Comparison of ENCODE assay signal across 16 cellular contexts in the genomic region with DNA sequence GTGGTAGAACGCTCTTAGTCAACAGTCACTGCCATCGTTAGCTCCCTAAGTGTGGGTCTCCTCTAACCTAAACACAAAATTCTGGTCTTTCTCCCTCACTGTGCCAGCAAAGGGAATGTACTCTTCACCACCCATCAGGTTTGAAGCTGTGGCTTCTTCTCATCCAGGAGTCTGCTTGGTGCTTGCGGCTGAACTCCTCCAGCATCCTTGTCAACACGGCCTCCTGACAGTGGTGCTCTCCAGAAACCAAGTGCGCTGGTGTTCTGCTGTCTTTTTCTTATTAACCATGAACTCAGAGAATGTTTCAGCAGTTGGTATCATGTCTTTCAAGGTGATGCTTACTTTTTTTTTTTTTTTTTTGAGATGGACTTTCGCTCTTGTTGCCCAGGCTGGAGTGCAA. TPM values are rescaled to one million over a fixed set of nuclear protein-coding genes. Genes with fewer than 3 reads are reported as not detected.
DNase-seq lines count a peak whose midpoint lies in the region; ATAC-seq and TF ChIP-seq lines count a peak whose summit lies in the region.
"Had no signal": no experiment of that assay in that cellular context is flagged by ENCODE, and none has a peak within 500 bp of the region (broad histone marks: within the 10 kb centered on the region; RNA-seq: fewer than 3 reads in every experiment).

No MANE protein-coding gene starts in this region.

- H3K9me3 Mint-ChIP-seq in WTC11, result peaks cover 7% of the 10 kb centered on the region; the same call in 1 of the 2 replicates

- H3K4me3 ChIP-seq in lower lobe of right lung, result no peak overlapping the region
- H3K4me3 ChIP-seq in upper lobe of right lung, result no peak overlapping the region
- H3K4me3 ChIP-seq: HAP-1 had no signal

- ATAC-seq in lower lobe of right lung (no peak), upper lobe of right lung (no peak), WTC11 (no peak)
- ATAC-seq: HepG2 had no signal

- peak overlapping the region; percentile 81 for H3K27ac ChIP-seq in lower lobe of right lung
- peak overlapping the region; percentile 71 for H3K27ac ChIP-seq in upper lobe of right lung

- H3K27ac Mint-ChIP-seq in WTC11, result no peak overlapping the region
- H3K27ac Mint-ChIP-seq: B cell; CD4-positive, alpha-beta memory T cell had no signal

- no peaks in the 10 kb centered on the region for H3K27me3 ChIP-seq in lower lobe of right lung (ENCODE audit: low read depth)
- no peaks in the 10 kb centered on the region for H3K27me3 ChIP-seq in upper lobe of right lung

- POLR2A ChIA-PET in WTC11 (lab: Charles Lee), result interaction anchor here (1.2 kb wide), 1 partner anchor 47 kb away, joined by 3 read pairs; no protein-coding TSS in a partner anchor

- CTCF ChIA-PET in WTC11 (lab: Charles Lee), result no interaction called here

- H3K4me3 Mint-ChIP-seq in WTC11, result no peak overlapping the region
- H3K4me3 Mint-ChIP-seq: B cell; CD4-positive, alpha-beta memory T cell had no signal

- no peaks in the 10 kb centered on the region for H3K36me3 ChIP-seq in lower lobe of right lung
- no peaks in the 10 kb centered on the region for H3K36me3 ChIP-seq in upper lobe of right lung
- H3K36me3 ChIP-seq: HAP-1 had no signal

- no peaks in the 10 kb centered on the region for H3K27me3 Mint-ChIP-seq in WTC11 (ENCODE audit: low read depth)
- H3K27me3 Mint-ChIP-seq: B cell; CD4-positive, alpha-beta memory T cell had no signal

- no peaks in the 10 kb centered on the region for H3K4me1 Mint-ChIP-seq in WTC11

- no peaks in the 10 kb centered on the region for H3K9me3 ChIP-seq in lower lobe of right lung
- H3K9me3 ChIP-seq in upper lobe of right lung, result no peaks in the 10 kb centered on the region
- H3K9me3 ChIP-seq: HAP-1 had no signal

- TF ChIP-seq CTCF in GM10266 (IDR thresholded peaks at IDR 0.05; ENCODE audit: control insufficient read depth, insufficient read depth, low read depth, missing control alignments) (no peak), lower lobe of right lung (IDR thresholded peaks at IDR 0.05) (no peak), upper lobe of right lung (IDR thresholded peaks at IDR 0.05) (no peak), WTC11 (IDR thresholded peaks at IDR 0.05) (no peak)

- no peaks in the 10 kb centered on the region for H3K36me3 Mint-ChIP-seq in WTC11
- H3K36me3 Mint-ChIP-seq: CD4-positive, alpha-beta memory T cell had no signal

- peak; percentile 12 for DNase-seq in activated CD8-positive, alpha-beta memory T cell treated with anti-CD3 and anti-CD28 coated beads, Interleukin-2, amount 50 U/mL, for 48 hours
- no peak for DNase-seq in activated CD8-positive, alpha-beta memory T cell treated with anti-CD3 and anti-CD28 coated beads, Interleukin-2, amount 50 U/mL, for 4 hours
- peak; percentile 11 for DNase-seq in GM10266 (ENCODE audit: extremely low spot score)
- no peak for DNase-seq in lower lobe of right lung
- DNase-seq in upper lobe of right lung, result no peak
- DNase-seq in NCI-H1417 (lab: John Stamatoyannopoulos, UW), result no peak
- no peak for DNase-seq in NCI-H128 (lab: John Stamatoyannopoulos, UW; ENCODE audit: unreplicated experiment)
- DNase-seq in WTC11 (ENCODE audit: low spot score), result no peak
- DNase-seq: ACHN; CD4-positive, alpha-beta memory T cell; DMS153; DMS79 treated with DMSO at 0.1 percent for 48 hours; GDM1 had no signal

- intact Hi-C loops in lower lobe of right lung (cut with DNase I) (no loop called here), upper lobe of right lung (cut with DNase I) (no loop called here)

- H3K4me1 ChIP-seq in lower lobe of right lung (peaks cover 32% of the 10 kb centered on the region), upper lobe of right lung (peaks cover 10% of the 10 kb centered on the region)
- H3K4me1 ChIP-seq: HAP-1 had no signal

TF ChIP-seq in WTC11, 78 proteins besides CTCF, POLR2A, EP300 and RAD21 (continues in another document):
- TF ChIP-seq NR3C1 (CRISPR knock-in tag; conservative IDR thresholded peaks at IDR 0.05; ENCODE audit: low read depth) (no peak), NR1H2 (CRISPR knock-in tag; IDR thresholded peaks at IDR 0.05) (no peak), PRRX2 (CRISPR knock-in tag; IDR thresholded peaks at IDR 0.05) (no peak), ETV6 (CRISPR knock-in tag; IDR thresholded peaks at IDR 0.05) (no peak), NR2C2 (CRISPR knock-in tag; IDR thresholded peaks at IDR 0.05) (no peak), SMAD4 (CRISPR knock-in tag; IDR thresholded peaks at IDR 0.05) (no peak)
- TF ChIP-seq, protein P1, sequence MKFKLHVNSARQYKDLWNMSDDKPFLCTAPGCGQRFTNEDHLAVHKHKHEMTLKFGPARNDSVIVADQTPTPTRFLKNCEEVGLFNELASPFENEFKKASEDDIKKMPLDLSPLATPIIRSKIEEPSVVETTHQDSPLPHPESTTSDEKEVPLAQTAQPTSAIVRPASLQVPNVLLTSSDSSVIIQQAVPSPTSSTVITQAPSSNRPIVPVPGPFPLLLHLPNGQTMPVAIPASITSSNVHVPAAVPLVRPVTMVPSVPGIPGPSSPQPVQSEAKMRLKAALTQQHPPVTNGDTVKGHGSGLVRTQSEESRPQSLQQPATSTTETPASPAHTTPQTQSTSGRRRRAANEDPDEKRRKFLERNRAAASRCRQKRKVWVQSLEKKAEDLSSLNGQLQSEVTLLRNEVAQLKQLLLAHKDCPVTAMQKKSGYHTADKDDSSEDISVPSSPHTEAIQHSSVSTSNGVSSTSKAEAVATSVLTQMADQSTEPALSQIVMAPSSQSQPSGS (CRISPR knock-in tag; IDR thresholded peaks at IDR 0.05; ENCODE audit: borderline replicate concordance, low read depth), result no peak
- TF ChIP-seq, protein P2, sequence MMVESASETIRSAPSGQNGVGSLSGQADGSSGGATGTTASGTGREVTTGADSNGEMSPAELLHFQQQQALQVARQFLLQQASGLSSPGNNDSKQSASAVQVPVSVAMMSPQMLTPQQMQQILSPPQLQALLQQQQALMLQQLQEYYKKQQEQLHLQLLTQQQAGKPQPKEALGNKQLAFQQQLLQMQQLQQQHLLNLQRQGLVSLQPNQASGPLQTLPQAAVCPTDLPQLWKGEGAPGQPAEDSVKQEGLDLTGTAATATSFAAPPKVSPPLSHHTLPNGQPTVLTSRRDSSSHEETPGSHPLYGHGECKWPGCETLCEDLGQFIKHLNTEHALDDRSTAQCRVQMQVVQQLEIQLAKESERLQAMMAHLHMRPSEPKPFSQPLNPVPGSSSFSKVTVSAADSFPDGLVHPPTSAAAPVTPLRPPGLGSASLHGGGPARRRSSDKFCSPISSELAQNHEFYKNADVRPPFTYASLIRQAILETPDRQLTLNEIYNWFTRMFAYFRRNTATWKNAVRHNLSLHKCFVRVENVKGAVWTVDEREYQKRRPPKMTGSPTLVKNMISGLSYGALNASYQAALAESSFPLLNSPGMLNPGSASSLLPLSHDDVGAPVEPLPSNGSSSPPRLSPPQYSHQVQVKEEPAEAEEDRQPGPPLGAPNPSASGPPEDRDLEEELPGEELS (CRISPR knock-in tag; IDR thresholded peaks at IDR 0.05), result no peak
- TF ChIP-seq, protein P3, sequence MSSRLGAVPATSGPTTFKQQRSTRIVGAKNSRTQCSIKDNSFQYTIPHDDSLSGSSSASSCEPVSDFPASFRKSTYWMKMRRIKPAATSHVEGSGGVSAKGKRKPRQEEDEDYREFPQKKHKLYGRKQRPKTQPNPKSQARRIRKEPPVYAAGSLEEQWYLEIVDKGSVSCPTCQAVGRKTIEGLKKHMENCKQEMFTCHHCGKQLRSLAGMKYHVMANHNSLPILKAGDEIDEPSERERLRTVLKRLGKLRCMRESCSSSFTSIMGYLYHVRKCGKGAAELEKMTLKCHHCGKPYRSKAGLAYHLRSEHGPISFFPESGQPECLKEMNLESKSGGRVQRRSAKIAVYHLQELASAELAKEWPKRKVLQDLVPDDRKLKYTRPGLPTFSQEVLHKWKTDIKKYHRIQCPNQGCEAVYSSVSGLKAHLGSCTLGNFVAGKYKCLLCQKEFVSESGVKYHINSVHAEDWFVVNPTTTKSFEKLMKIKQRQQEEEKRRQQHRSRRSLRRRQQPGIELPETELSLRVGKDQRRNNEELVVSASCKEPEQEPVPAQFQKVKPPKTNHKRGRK (CRISPR knock-in tag; IDR thresholded peaks at IDR 0.05; ENCODE audit: borderline replicate concordance), result no peak
- TF ChIP-seq, protein P4, sequence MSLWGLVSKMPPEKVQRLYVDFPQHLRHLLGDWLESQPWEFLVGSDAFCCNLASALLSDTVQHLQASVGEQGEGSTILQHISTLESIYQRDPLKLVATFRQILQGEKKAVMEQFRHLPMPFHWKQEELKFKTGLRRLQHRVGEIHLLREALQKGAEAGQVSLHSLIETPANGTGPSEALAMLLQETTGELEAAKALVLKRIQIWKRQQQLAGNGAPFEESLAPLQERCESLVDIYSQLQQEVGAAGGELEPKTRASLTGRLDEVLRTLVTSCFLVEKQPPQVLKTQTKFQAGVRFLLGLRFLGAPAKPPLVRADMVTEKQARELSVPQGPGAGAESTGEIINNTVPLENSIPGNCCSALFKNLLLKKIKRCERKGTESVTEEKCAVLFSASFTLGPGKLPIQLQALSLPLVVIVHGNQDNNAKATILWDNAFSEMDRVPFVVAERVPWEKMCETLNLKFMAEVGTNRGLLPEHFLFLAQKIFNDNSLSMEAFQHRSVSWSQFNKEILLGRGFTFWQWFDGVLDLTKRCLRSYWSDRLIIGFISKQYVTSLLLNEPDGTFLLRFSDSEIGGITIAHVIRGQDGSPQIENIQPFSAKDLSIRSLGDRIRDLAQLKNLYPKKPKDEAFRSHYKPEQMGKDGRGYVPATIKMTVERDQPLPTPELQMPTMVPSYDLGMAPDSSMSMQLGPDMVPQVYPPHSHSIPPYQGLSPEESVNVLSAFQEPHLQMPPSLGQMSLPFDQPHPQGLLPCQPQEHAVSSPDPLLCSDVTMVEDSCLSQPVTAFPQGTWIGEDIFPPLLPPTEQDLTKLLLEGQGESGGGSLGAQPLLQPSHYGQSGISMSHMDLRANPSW (CRISPR knock-in tag; conservative IDR thresholded peaks at IDR 0.05; ENCODE audit: low read depth), result no peak
- TF ChIP-seq, protein P5, sequence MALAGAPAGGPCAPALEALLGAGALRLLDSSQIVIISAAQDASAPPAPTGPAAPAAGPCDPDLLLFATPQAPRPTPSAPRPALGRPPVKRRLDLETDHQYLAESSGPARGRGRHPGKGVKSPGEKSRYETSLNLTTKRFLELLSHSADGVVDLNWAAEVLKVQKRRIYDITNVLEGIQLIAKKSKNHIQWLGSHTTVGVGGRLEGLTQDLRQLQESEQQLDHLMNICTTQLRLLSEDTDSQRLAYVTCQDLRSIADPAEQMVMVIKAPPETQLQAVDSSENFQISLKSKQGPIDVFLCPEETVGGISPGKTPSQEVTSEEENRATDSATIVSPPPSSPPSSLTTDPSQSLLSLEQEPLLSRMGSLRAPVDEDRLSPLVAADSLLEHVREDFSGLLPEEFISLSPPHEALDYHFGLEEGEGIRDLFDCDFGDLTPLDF (CRISPR knock-in tag; IDR thresholded peaks at IDR 0.05), result no peak

RNA-seq across cellular contexts. Expression of a gene that starts 23.9 kb away (rescaled TPM):
- total RNA-seq in lower lobe of right lung (475 TPM), upper lobe of right lung (690 TPM), WTC11 (2021) (206 to 215 TPM (median 210 TPM) in 3 replicates)

Comparison
In these comparisons a context has a peak if more than half of its experiments do, and no peak if none do; other contexts are left out.
1. DNase-seq: peak in activated CD8-positive, alpha-beta memory T cell treated with anti-CD3 and anti-CD28 coated beads, Interleukin-2, amount 50 U/mL, for 48 hours (single experiment) and GM10266 (single experiment); none in activated CD8-positive, alpha-beta memory T cell treated with anti-CD3 and anti-CD28 coated beads, Interleukin-2, amount 50 U/mL, for 4 hours (single experiment), lower lobe of right lung (single experiment), upper lobe of right lung (single experiment), NCI-H1417 (0 of 3), NCI-H128 (single experiment) and WTC11 (single experiment).